ENCODE assay signal across 32 cellular contexts in genomic region chr22:26825960-26826359, GRCh38.
"Had no signal": no experiment of that assay in that cellular context is flagged by ENCODE, and none has a peak within 500 bp of the region (broad histone marks: within the 10 kb centered on the region; RNA-seq: fewer than 3 reads in every experiment).

No MANE protein-coding gene starts in this region.

- H3K4me2 ChIP-seq: PC-9, SK-N-SH had no signal

- H3K4me1 ChIP-seq: SJSA1 had no signal

- H3K4me3 Mint-ChIP-seq: T-cell had no signal

- ATAC-seq: Panc1, T-cell had no signal

- H3K27ac ChIP-seq: PC-9, RWPE1, SJSA1 had no signal

- H3K27me3 Mint-ChIP-seq: T-cell had no signal

- H3K4me1 Mint-ChIP-seq: T-cell had no signal

- H3K9ac ChIP-seq: SK-N-SH had no signal

- H3K27ac Mint-ChIP-seq: T-cell had no signal

- H3K36me3 ChIP-seq: MG63, SJSA1 had no signal

- H3K9me3 ChIP-seq: MG63, SJSA1, SK-N-SH had no signal

- H3K9me3 Mint-ChIP-seq: T-cell had no signal

- DNase-seq: Kasumi-1, KBM-7, NCI-H1048, NCI-H1092 treated with DMSO at 0.1 percent for 48 hours, NCI-H1105 treated with DMSO at 0.1 percent for 48 hours, NCI-H1417, NCI-H1436, NCI-H146, NCI-H1694, NCI-H187, NCI-H1930, NCI-H2029 treated with DMSO at 0.1 percent for 48 hours, NCI-H2081 treated with DMSO at 0.1 percent for 48 hours, NCI-H2171 treated with DMSO at 0.1 percent for 48 hours, NCI-H2227 treated with DMSO at 0.1 percent for 48 hours, NCI-H345, NCI-H446 treated with DMSO at 0.1 percent for 48 hours, NCI-H510A, NCI-H524, NCI-H526, NCI-H69, NCI-H748 treated with DMSO at 0.1 percent for 48 hours, NCI-H82, PC-9, Right ventricle myocardium superior, SHP77 treated with DMSO at 0.1 percent for 48 hours, SK-N-SH, T-cell had no signal

- H3K27me3 ChIP-seq: MG63, SJSA1 had no signal

- H2AFZ ChIP-seq: PC-9 had no signal

- H3K4me3 ChIP-seq: MG63, PC-9, SJSA1 had no signal
